In the genomic region with DNA sequence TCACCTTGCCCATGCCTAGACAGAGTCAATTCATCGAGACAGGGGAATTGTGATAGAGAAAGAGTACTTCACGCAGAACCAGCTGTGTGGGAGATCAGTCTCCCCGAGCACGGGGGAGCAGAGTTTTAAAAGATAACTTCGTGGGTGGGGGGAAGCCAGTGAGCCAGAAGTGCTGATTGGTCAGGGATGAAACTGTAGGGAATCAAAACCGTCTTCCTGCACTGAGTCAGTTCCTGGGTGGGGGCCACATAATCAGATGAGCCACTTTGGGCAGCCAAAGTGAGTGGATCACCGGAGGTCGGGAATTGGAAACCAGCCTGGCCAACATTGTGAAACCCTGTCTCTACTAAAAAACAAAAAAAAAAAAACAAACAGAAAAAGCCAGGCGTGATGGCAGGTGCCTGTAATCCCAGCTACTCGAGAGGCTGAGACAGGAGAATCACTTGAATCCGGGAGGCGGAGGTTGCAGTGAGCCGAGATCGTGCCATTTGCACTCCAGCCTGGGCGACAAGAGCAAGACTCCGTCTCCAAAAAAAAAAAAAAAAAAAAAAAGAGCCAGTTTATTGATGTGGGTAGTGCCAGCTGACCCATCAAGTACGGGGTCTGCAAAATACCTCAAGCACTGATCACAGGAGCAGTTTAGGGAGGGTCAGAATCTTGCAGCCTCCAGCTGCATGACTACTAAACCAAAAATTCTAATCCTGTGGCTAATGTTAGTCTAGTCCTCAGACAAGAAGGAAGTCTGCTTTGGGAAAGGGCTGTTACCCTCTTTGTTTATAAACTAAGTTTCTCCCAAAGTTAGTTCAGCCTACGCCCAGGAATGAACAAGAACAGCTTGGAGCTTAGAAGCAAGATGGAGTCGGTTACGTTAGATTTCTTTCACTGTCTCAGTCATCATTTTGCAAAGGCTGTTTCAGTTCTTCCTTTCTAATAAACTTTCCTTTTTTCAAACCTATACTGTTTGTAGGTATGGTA, we compare ENCODE assay signal across 9 cellular contexts. TPM values are rescaled to one million over a fixed set of nuclear protein-coding genes. Genes with fewer than 3 reads are reported as not detected.
DNase-seq lines count a peak whose midpoint lies in the region; ATAC-seq, FAIRE-seq and TF ChIP-seq lines count a peak whose summit lies in the region.
"Had no signal": no experiment of that assay in that cellular context is flagged by ENCODE, and none has a peak within 500 bp of the region (broad histone marks: within the 10 kb centered on the region; RNA-seq: fewer than 3 reads in every experiment).

No MANE protein-coding gene starts in this region.

- no peak overlapping the region for H4K8ac ChIP-seq in H9 (replicated peaks; ENCODE audit: insufficient read length, low read depth, low read length)

- H3K4me3 Mint-ChIP-seq in H9 = peak overlapping the region; percentile 51 to 71

- H3K9me3 ChIP-seq in A549 (no peaks in the 10 kb centered on the region), H9 (ENCODE audit: control insufficient read depth, low read depth, low read length) (no peaks in the 10 kb centered on the region), iPS-15b (ENCODE audit: control insufficient read depth, insufficient read depth, low read length) (no peaks in the 10 kb centered on the region), adrenal gland (replicated peaks in 1 of 3) (no peaks in the 10 kb centered on the region)
- H3K9me3 ChIP-seq: breast epithelium had no signal

- H3K36me3 Mint-ChIP-seq in H9 (ENCODE audit: insufficient read depth in 1 of 3, low read depth in 3 of 3) = peaks cover 8 to 16% (median 9%) of the 10 kb centered on the region in 3 experiments; a peak in 5 of 7 replicates

- H3K79me2 ChIP-seq in H9 (ENCODE audit: insufficient read depth, low read length) = peaks cover 46% of the 10 kb centered on the region; the same call in 1 of the 2 replicates

- 88% methylated on average over 18 of the region's 20 CpGs for WGBS in A549 (ENCODE audit: missing lambda C conversion rate)
- no CpG with 5 or more reads among the region's 20 CpGs for WGBS in H9 (ENCODE audit: extremely low coverage, insufficient read length, low lambda C conversion rate)
- WGBS in adrenal gland, 4 donors = 84 to 92% (median 89%) methylated on average over 19 to 20 of the region's 20 CpGs

- POLR2A ChIA-PET in A549 (lab: Yijun Ruan, JAX) = no interaction called here

- H3K36me3 ChIP-seq in iPS-15b (ENCODE audit: control insufficient read depth, insufficient read depth, low read length) = no peaks in the 10 kb centered on the region
- no peaks in the 10 kb centered on the region for H3K36me3 ChIP-seq in adrenal gland (replicated peaks in 1 of 2)
- H3K36me3 ChIP-seq: breast epithelium had no signal

- TF ChIP-seq CTCF in A549 (IDR thresholded peaks at IDR 0.05) (no peak), H9 (conservative IDR thresholded peaks at IDR 0.05) (no peak), adrenal gland (IDR thresholded peaks at IDR 0.05) (no peak)

- 0 out of 3 replicates have a peak overlapping the region, but pooled peaks have one; percentile 13 for H3K4me2 ChIP-seq in A549
- peak overlapping the region; percentile 47 for H3K4me2 ChIP-seq in H9 (ENCODE audit: insufficient read depth, insufficient read length, low read length)

- H3K23ac ChIP-seq in H9 (ENCODE audit: insufficient read length, low read depth, low read length) = no peak overlapping the region

- no peak for TF ChIP-seq RAD21 in A549 (conservative IDR thresholded peaks at IDR 0.05 in 1 of 2, IDR thresholded peaks at IDR 0.05 in 1 of 2)

- peak overlapping the region; percentile 75 for H2BK120ac ChIP-seq in H9 (ENCODE audit: low read depth, low read length, poor library complexity, severe bottlenecking)

- no peak for ATAC-seq in A549

- no peak for TF ChIP-seq EP300 in A549 (IDR thresholded peaks at IDR 0.05)

- no peaks in the 10 kb centered on the region for H3K27me3 ChIP-seq in H9 (ENCODE audit: insufficient read depth, low read length)
- no peaks in the 10 kb centered on the region for H3K27me3 ChIP-seq in iPS-15b (ENCODE audit: control insufficient read depth, insufficient read depth, low read length)
- H3K27me3 ChIP-seq in adrenal gland = no peaks in the 10 kb centered on the region
- H3K27me3 ChIP-seq: breast epithelium had no signal

- H2BK12ac ChIP-seq in H9 (ENCODE audit: insufficient read length, low read depth, low read length) = no peak overlapping the region

- H4K5ac ChIP-seq in H9 (ENCODE audit: insufficient read length, low read depth, low read length) = no peak overlapping the region

- H3K14ac ChIP-seq in H9 (ENCODE audit: insufficient read depth, low read length) = no peak overlapping the region

- H3K27ac ChIP-seq in A549 = no peak overlapping the region
- no peak overlapping the region for H3K27ac ChIP-seq in H9 (ENCODE audit: insufficient read length, low read depth, low read length)
- no peak overlapping the region for H3K27ac ChIP-seq in adrenal gland
- H3K27ac ChIP-seq: breast epithelium had no signal

- H3K9me3 Mint-ChIP-seq in H9 = no peaks in the 10 kb centered on the region

- H3K27ac Mint-ChIP-seq in H9 = peak overlapping the region; percentile 94 to 97 (median 97)

- H3K4me1 ChIP-seq in A549 = peaks cover 27% of the 10 kb centered on the region
- H3K4me1 ChIP-seq in H9 (ENCODE audit: insufficient read depth, low read length) = peaks cover 10% of the 10 kb centered on the region; the same call in 1 of the 2 replicates
- peaks cover 34% of the 10 kb centered on the region for H3K4me1 ChIP-seq in iPS-15b (ENCODE audit: control insufficient read depth, insufficient read depth, low read length)
- peaks cover 9 to 46% of the 10 kb centered on the region in 2 donors for H3K4me1 ChIP-seq in adrenal gland (replicated peaks in 1 of 2)

- H3K56ac ChIP-seq in H9 (ENCODE audit: insufficient read length, low read depth, low read length) = no peak overlapping the region

- no peak overlapping the region; the same call in 1 of the 2 replicates for H3K4ac ChIP-seq in H9 (ENCODE audit: low read depth, low read length)

- H2AK5ac ChIP-seq in H9 (ENCODE audit: insufficient read length, low read length) = no peak overlapping the region

- FAIRE-seq in A549 (lab: Jason Lieb, UNC) = no peak

- CTCF ChIA-PET in A549 (lab: Yijun Ruan, JAX) = no interaction called here

- H3K18ac ChIP-seq in H9 (ENCODE audit: insufficient read length, low read depth, low read length) = no peak overlapping the region

- no peak overlapping the region for H3K4me3 ChIP-seq in A549
- H3K4me3 ChIP-seq in iPS-15b (ENCODE audit: low read depth, low read length) = peak overlapping the region; percentile 19
- H3K4me3 ChIP-seq in adrenal gland = no peak overlapping the region
- H3K4me3 ChIP-seq: breast epithelium had no signal

- peaks cover 5% of the 10 kb centered on the region for H3K79me1 ChIP-seq in H9 (ENCODE audit: insufficient read depth, low read depth, low read length, poor library complexity, severe bottlenecking)

- H2BK20ac ChIP-seq in H9 (ENCODE audit: low read depth, low read length, poor library complexity, severe bottlenecking) = no peak overlapping the region

- peaks cover 14% of the 10 kb centered on the region for H3K23me2 ChIP-seq in H9 (ENCODE audit: insufficient read length, low read depth, low read length, poor library complexity, severe bottlenecking)

- H2BK5ac ChIP-seq in H9 (ENCODE audit: insufficient read length, low read length) = no peak overlapping the region

- H2AFZ ChIP-seq in H9 (ENCODE audit: low read length) = no peak overlapping the region

- H3K27me3 Mint-ChIP-seq in H9 (ENCODE audit: low read depth) = no peaks in the 10 kb centered on the region

- no peak for TF ChIP-seq POLR2A in A549 (IDR thresholded peaks at IDR 0.05; ENCODE audit: low read length)
- no peak for TF ChIP-seq POLR2A in adrenal gland (IDR thresholded peaks at IDR 0.05)

- no peak overlapping the region for H2BK15ac ChIP-seq in H9 (ENCODE audit: low read depth, low read length)

- H3K9ac ChIP-seq in H9 (ENCODE audit: extremely low read depth, insufficient read length, low read length) = no peak overlapping the region
- no peak overlapping the region for H3K9ac ChIP-seq in iPS-15b (ENCODE audit: low read depth, low read length)

- no peak for DNase-seq in A549 (ENCODE audit: low read depth in 1 of 2, low spot score in 1 of 2)
- no peak for DNase-seq in H9
- peak; percentile 27 to 48 for DNase-seq in activated T-cell treated with anti-CD3 and anti-CD28 coated beads, Interleukin-2, amount 50 U/mL, for 48 hours
- no peak for DNase-seq in DMS153 (lab: John Stamatoyannopoulos, UW)
- no peak for DNase-seq in adrenal gland
- DNase-seq in NCI-H187 treated with DMSO at 0.1 percent for 48 hours (lab: John Stamatoyannopoulos, UW) = no peak
- DNase-seq in central memory CD4-positive, alpha-beta T cell = no peak

- H3T11ph ChIP-seq in H9 (ENCODE audit: low read length) = peak overlapping the region; percentile 61

- intact Hi-C loops in adrenal gland (cut with DNase I) = no loop called here

- H3K4me1 Mint-ChIP-seq in H9 = peaks cover 69 to 78% of the 10 kb centered on the region in 2 experiments

- no peak overlapping the region for H4K91ac ChIP-seq in H9 (ENCODE audit: insufficient read length, low read depth, low read length)

- H4K20me1 ChIP-seq in H9 (ENCODE audit: control insufficient read depth, insufficient read depth, insufficient read length) = no peaks in the 10 kb centered on the region

TF ChIP-seq in A549, 52 proteins besides CTCF, POLR2A, EP300 and RAD21 (continues in another document):
- TF ChIP-seq HDAC2 (IDR thresholded peaks at IDR 0.05) (no peak), HOXB5 (CRISPR knock-in tag; IDR thresholded peaks at IDR 0.05) (no peak), CBX8 (IDR thresholded peaks at IDR 0.05) (no peak)
- TF ChIP-seq, protein P1, sequence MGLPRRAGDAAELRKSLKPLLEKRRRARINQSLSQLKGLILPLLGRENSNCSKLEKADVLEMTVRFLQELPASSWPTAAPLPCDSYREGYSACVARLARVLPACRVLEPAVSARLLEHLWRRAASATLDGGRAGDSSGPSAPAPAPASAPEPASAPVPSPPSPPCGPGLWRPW (IDR thresholded peaks at IDR 0.05) = no peak

RNA-seq across cellular contexts. Expression of gene TRIM39, which starts 3.9 kb away (rescaled TPM):
- polyA plus RNA-seq in A549 (2011; rRNA removed) (5.3 and 7.1 TPM in 2 replicates), A549 (2017; fragmentation: RNase III; extraction: RNeasy Plus Mini Kit Qiagen cat#74134 plus additional on column Dnase treatment) (7.1 to 9.1 TPM (median 8.1 TPM) in 3 replicates), adrenal gland (10 to 100 TPM; 12.1 to 17.0 (median 14.6) TPM)
- 3.9 and 4.1 TPM in 2 replicates for polyA plus RNA-seq in A549 (2012; cell fraction: cytosol; rRNA removed)
- 7.7 and 11.0 TPM in 2 replicates for polyA plus RNA-seq in A549 (2012; cell fraction: nucleus; rRNA removed)
- polyA minus RNA-seq in A549 (2011; rRNA and poly(A)+ RNA removed) = 7.9 and 8.9 TPM in 2 replicates
- total RNA-seq in H9 (2021) (26.2 and 26.8 TPM in 2 replicates), adrenal gland (10 to 100 TPM in 7 of 8 donors, 1 to 10 TPM in 1; 9.8 to 24.3 (median 14.2) TPM)

RNA-seq across cellular contexts. Expression of gene RPP21, which starts 22.1 kb away (rescaled TPM):
- polyA plus RNA-seq in A549 (2011; rRNA removed) (33.6 and 37.4 TPM in 2 replicates), A549 (2017; fragmentation: RNase III; extraction: RNeasy Plus Mini Kit Qiagen cat#74134 plus additional on column Dnase treatment) (54.8 to 59.5 TPM (median 58.4 TPM) in 3 replicates), adrenal gland (100 to 1,000 TPM in 2 of 3 donors, 10 to 100 TPM in 1; 24.2 to 223 (median 210) TPM)
- 170 and 176 TPM in 2 replicates for polyA plus RNA-seq in A549 (2012; cell fraction: cytosol; rRNA removed)
- polyA plus RNA-seq in A549 (2012; cell fraction: nucleus; rRNA removed) = 162 and 212 TPM in 2 replicates
- polyA minus RNA-seq in A549 (2011; rRNA and poly(A)+ RNA removed) = 6.5 and 11.0 TPM in 2 replicates
- total RNA-seq in H9 (2021) (62.2 and 64.0 TPM in 2 replicates), adrenal gland (100 to 1,000 TPM in 2 of 8 donors, 10 to 100 TPM in 6; 32.1 to 110 (median 59.7) TPM)

Comparison
In these comparisons a context has a peak if more than half of its experiments do, and no peak if none do; other contexts are left out.
1. DNase-seq: peak in activated T-cell treated with anti-CD3 and anti-CD28 coated beads, Interleukin-2, amount 50 U/mL, for 48 hours (2 of 2); none in A549 (0 of 2), H9 (single experiment), DMS153 (single experiment), adrenal gland (0 of 7), NCI-H187 treated with DMSO at 0.1 percent for 48 hours (single experiment) and central memory CD4-positive, alpha-beta T cell (single experiment).